Comparison of ENCODE assay signal across 8 cellular contexts in the genomic region with DNA sequence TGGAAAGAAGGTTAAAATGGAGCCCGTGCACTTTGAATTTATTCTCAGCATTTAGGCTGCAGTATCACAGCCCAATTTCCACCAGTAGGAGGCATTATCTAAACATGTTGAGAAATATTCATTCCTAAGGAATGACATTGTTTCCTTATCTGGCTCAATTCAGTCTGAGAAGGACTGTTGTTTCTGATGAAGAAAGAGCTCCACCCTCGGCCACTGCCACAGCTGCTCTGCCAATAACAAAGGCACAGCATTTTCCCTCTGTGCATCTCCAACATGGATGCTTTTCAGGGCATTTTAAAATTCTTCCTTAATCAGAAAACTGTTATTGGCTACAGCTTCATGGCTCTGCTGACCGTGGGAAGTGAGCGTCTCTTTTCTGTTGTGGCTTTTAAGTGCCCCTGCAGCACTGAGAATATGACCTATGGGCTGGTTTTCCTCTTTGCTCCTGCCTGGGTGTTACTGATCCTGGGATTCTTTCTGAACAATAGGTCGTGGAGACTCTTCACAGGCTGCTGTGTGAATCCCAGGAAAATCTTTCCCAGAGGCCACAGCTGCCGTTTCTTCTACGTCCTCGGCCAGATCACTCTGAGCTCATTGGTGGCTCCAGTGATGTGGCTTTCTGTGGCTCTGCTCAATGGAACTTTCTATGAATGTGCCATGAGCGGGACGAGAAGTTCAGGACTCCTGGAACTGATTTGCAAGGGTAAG. TPM values are rescaled to one million over a fixed set of nuclear protein-coding genes. Genes with fewer than 3 reads are reported as not detected.
DNase-seq lines count a peak whose midpoint lies in the region; ATAC-seq and TF ChIP-seq lines count a peak whose summit lies in the region.

A gene with protein sequence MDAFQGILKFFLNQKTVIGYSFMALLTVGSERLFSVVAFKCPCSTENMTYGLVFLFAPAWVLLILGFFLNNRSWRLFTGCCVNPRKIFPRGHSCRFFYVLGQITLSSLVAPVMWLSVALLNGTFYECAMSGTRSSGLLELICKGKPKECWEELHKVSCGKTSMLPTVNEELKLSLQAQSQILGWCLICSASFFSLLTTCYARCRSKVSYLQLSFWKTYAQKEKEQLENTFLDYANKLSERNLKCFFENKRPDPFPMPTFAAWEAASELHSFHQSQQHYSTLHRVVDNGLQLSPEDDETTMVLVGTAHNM (plus strand): TSS at position 216 of the 708 bp plus-strand sequence. CDS start 58 bp downstream, at position 274.

- peaks cover 13% of the 10 kb centered on the region for H3K36me3 Mint-ChIP-seq in natural killer cell treated with Interleukin-12 subunit alpha and Interleukin-12 subunit beta and Interleukin-15 and Interleukin-18, amount 100 ng/mL, for 72 hours

- intact Hi-C loops in ovary (cut with DNase I): no loop called here

- H3K27ac ChIP-seq in SJCRH30 (peak within 1 kb of the TSS; percentile 96), ovary (peak within 1 kb of the TSS in 1 of 2 donors; percentile 68)

- peak; percentile 75 for TF ChIP-seq CTCF in fibroblast of the aortic adventitia (IDR thresholded peaks at IDR 0.05; ENCODE audit: insufficient read depth, low read length)
- peak in 2 of 3 donors; percentile 35 to 76 for TF ChIP-seq CTCF in ovary (IDR thresholded peaks at IDR 0.05)

- no peak for TF ChIP-seq EP300 in ovary (IDR thresholded peaks at IDR 0.05)

- H3K9me3 Mint-ChIP-seq in natural killer cell treated with Interleukin-12 subunit alpha and Interleukin-12 subunit beta and Interleukin-15 and Interleukin-18, amount 100 ng/mL, for 72 hours: no peaks in the 10 kb centered on the region

- H3K9me3 ChIP-seq in SJCRH30 (replicated peaks): 0 out of 2 replicates have a peak, but pooled peaks cover 3% of the 10 kb centered on the region
- no peaks in the 10 kb centered on the region for H3K9me3 ChIP-seq in ovary

- H3K36me3 ChIP-seq in SJCRH30 (no peaks in the 10 kb centered on the region), ovary (no peaks in the 10 kb centered on the region)

- H3K4me1 Mint-ChIP-seq in natural killer cell treated with Interleukin-12 subunit alpha and Interleukin-12 subunit beta and Interleukin-15 and Interleukin-18, amount 100 ng/mL, for 72 hours (ENCODE audit: low read depth in 2 of 2): no peaks in the 10 kb centered on the region

- ATAC-seq in HG03045 (IDR thresholded peaks at IDR 0.05; ENCODE audit: unreplicated experiment) (no peak), HG03439 (IDR thresholded peaks at IDR 0.05; ENCODE audit: unreplicated experiment) (no peak)
- ATAC-seq in natural killer cell treated with Interleukin-12 subunit alpha and Interleukin-12 subunit beta and Interleukin-15 and Interleukin-18, amount 100 ng/mL, for 72 hours: no peak

- no peaks in the 10 kb centered on the region for H3K27me3 ChIP-seq in SJCRH30
- no peaks in the 10 kb centered on the region for H3K27me3 ChIP-seq in ovary

- no peak for TF ChIP-seq POLR2A in ovary (IDR thresholded peaks at IDR 0.05)

- H3K27me3 Mint-ChIP-seq in natural killer cell treated with Interleukin-12 subunit alpha and Interleukin-12 subunit beta and Interleukin-15 and Interleukin-18, amount 100 ng/mL, for 72 hours: peaks cover 12 to 31% of the 10 kb centered on the region in 2 donors

- 6 to 30% (median 8%) methylated on average over 10 of the region's 10 CpGs for WGBS in ovary, 3 donors

- DNase-seq in GOT3 (lab: John Stamatoyannopoulos, UW) (peak; percentile 7), SJCRH30 (peak; percentile 75 to 88), fibroblast of the aortic adventitia (ENCODE audit: low read depth) (peak; percentile 97), ovary (peak; percentile 20 to 48 (median 30)), CD1c-positive myeloid dendritic cell (ENCODE audit: extremely low spot score) (no peak)
- no peak for DNase-seq in natural killer cell treated with Interleukin-12 subunit alpha and Interleukin-12 subunit beta and Interleukin-15 and Interleukin-18, amount 100 ng/mL, for 72 hours (ENCODE audit: low spot score)

- H3K4me3 Mint-ChIP-seq in natural killer cell treated with Interleukin-12 subunit alpha and Interleukin-12 subunit beta and Interleukin-15 and Interleukin-18, amount 100 ng/mL, for 72 hours: no peak within 1 kb of the TSS

- H3K4me3 ChIP-seq in SJCRH30 (peak within 1 kb of the TSS; percentile 62), fibroblast of the aortic adventitia (ENCODE audit: low read depth, low read length) (peak within 1 kb of the TSS; percentile 73), ovary (peak within 1 kb of the TSS; percentile 26)

- H3K27ac Mint-ChIP-seq in natural killer cell treated with Interleukin-12 subunit alpha and Interleukin-12 subunit beta and Interleukin-15 and Interleukin-18, amount 100 ng/mL, for 72 hours: no peak within 1 kb of the TSS

- H3K4me1 ChIP-seq in SJCRH30 (peaks cover 3% of the 10 kb centered on the region; the same call in 1 of the 2 replicates), ovary (ENCODE audit: insufficient read depth) (peaks cover 3% of the 10 kb centered on the region)

RNA-seq across cellular contexts. Expression of the gene that starts here (rescaled TPM):
- total RNA-seq in SJCRH30 (2014; rRNA removed; shearing (Covaris generic)): 2.4 and 2.6 TPM in 2 replicates
- 6.8 and 8.2 TPM in 2 replicates for total RNA-seq in fibroblast of the aortic adventitia (ENCODE audit: low replicate concordance)
- 1 to 10 TPM in 2 of 7 donors, under 1 TPM in 5; 0.20 to 1.2 (median 0.68) TPM for total RNA-seq in ovary
- polyA plus RNA-seq in ovary: 1 to 10 TPM in 1 of 2 donors, under 1 TPM in 1; 0.70 to 3.2 TPM
- not detected for total RNA-seq in natural killer cell treated with Interleukin-12 subunit alpha and Interleukin-12 subunit beta and Interleukin-15 and Interleukin-18, amount 100 ng/mL, for 72 hours

Comparison
In these comparisons a context has a peak if more than half of its experiments do, and no peak if none do; other contexts are left out.
1. DNase-seq: peak in GOT3 (single experiment), SJCRH30 (2 of 2), fibroblast of the aortic adventitia (single experiment) and ovary (5 of 5); none in natural killer cell treated with Interleukin-12 subunit alpha and Interleukin-12 subunit beta and Interleukin-15 and Interleukin-18, amount 100 ng/mL, for 72 hours (single experiment) and CD1c-positive myeloid dendritic cell (single experiment).
2. Peak in every context shown above with its lines, with median percentiles within 50 percentile points of each other: H3K4me3 ChIP-seq.